Comparison of ENCODE assay signal across 2 cellular contexts in genomic region chr1:89905391-89906058, GRCh38.
TF ChIP-seq lines count a peak whose summit lies in the region.

No MANE protein-coding gene starts in this region.

TF ChIP-seq in SK-N-SH, 30 proteins besides CTCF, POLR2A, EP300 and RAD21 (continued from another document):
- TF ChIP-seq FOSL2 (IDR thresholded peaks at IDR 0.05; ENCODE audit: borderline replicate concordance, low read depth) (no peak), GATA2 (CRISPR knock-in tag; IDR thresholded peaks at IDR 0.05) (no peak), PBX3 (IDR thresholded peaks at IDR 0.05) (no peak)
TF ChIP-seq in SK-N-SH: peak in this region for 0.

TF ChIP-seq in SK-N-SH treated with all-trans-retinoic acid at 6 μM for 48 hours, 23 proteins besides CTCF, POLR2A, EP300 and RAD21 (continued from another document):
- no peak for TF ChIP-seq POU6F1 (CRISPR knock-in tag; IDR thresholded peaks at IDR 0.05; ENCODE audit: borderline replicate concordance, low read depth)
